In genomic region chr12:9509464-9510166, GRCh38 we compare ENCODE assay signal across 16 cellular contexts.
DNase-seq lines count a peak whose midpoint lies in the region; ATAC-seq and TF ChIP-seq lines count a peak whose summit lies in the region.
"Had no signal": no experiment of that assay in that cellular context is flagged by ENCODE, and none has a peak within 500 bp of the region (broad histone marks: within the 10 kb centered on the region; RNA-seq: fewer than 3 reads in every experiment).

No MANE protein-coding gene starts in this region.

- H3K9me3 Mint-ChIP-seq in stimulated activated memory B cell treated with anti-CD40 and anti-IgM and Interleukin-4, amounts not matched to agents 10 μg/mL and 1 μg/mL and 100 μg/mL, for 72 hours: no peaks in the 10 kb centered on the region
- H3K9me3 Mint-ChIP-seq in natural killer cell treated with Interleukin-12 subunit alpha and Interleukin-12 subunit beta and Interleukin-15 and Interleukin-18, amount 100 ng/mL, for 72 hours: no peaks in the 10 kb centered on the region
- H3K9me3 Mint-ChIP-seq: activated CD8-positive, alpha-beta T cell treated with anti-CD3 and anti-CD28 coated beads for 36 hours; activated T-helper 17 cell treated with anti-CD3 and anti-CD28 coated beads, Interleukin-2, amount 50 U/mL, for 72 hours had no signal

- no peak overlapping the region for H3K4me3 Mint-ChIP-seq in stimulated activated memory B cell treated with anti-CD40 and anti-IgM and Interleukin-4, amounts not matched to agents 10 μg/mL and 1 μg/mL and 100 μg/mL, for 72 hours
- H3K4me3 Mint-ChIP-seq in natural killer cell treated with Interleukin-12 subunit alpha and Interleukin-12 subunit beta and Interleukin-15 and Interleukin-18, amount 100 ng/mL, for 72 hours: no peak overlapping the region
- H3K4me3 Mint-ChIP-seq: activated CD8-positive, alpha-beta T cell treated with anti-CD3 and anti-CD28 coated beads for 36 hours; activated T-helper 17 cell treated with anti-CD3 and anti-CD28 coated beads, Interleukin-2, amount 50 U/mL, for 72 hours had no signal

- no peaks in the 10 kb centered on the region for H3K27me3 Mint-ChIP-seq in stimulated activated memory B cell treated with anti-CD40 and anti-IgM and Interleukin-4, amounts not matched to agents 10 μg/mL and 1 μg/mL and 100 μg/mL, for 72 hours
- H3K27me3 Mint-ChIP-seq in natural killer cell treated with Interleukin-12 subunit alpha and Interleukin-12 subunit beta and Interleukin-15 and Interleukin-18, amount 100 ng/mL, for 72 hours: no peaks in the 10 kb centered on the region
- H3K27me3 Mint-ChIP-seq: activated CD8-positive, alpha-beta T cell treated with anti-CD3 and anti-CD28 coated beads for 36 hours; activated T-helper 17 cell treated with anti-CD3 and anti-CD28 coated beads, Interleukin-2, amount 50 U/mL, for 72 hours; progenitor cell of endocrine pancreas had no signal

- no peaks in the 10 kb centered on the region for H3K27me3 ChIP-seq in MG63

- H3K27ac Mint-ChIP-seq in stimulated activated memory B cell treated with anti-CD40 and anti-IgM and Interleukin-4, amounts not matched to agents 10 μg/mL and 1 μg/mL and 100 μg/mL, for 72 hours: peak overlapping the region; percentile 76
- no peak overlapping the region for H3K27ac Mint-ChIP-seq in natural killer cell treated with Interleukin-12 subunit alpha and Interleukin-12 subunit beta and Interleukin-15 and Interleukin-18, amount 100 ng/mL, for 72 hours
- H3K27ac Mint-ChIP-seq: activated CD8-positive, alpha-beta T cell treated with anti-CD3 and anti-CD28 coated beads for 36 hours; progenitor cell of endocrine pancreas had no signal

- no peaks in the 10 kb centered on the region for H3K9me3 ChIP-seq in MG63

- H3K36me3 Mint-ChIP-seq in stimulated activated memory B cell treated with anti-CD40 and anti-IgM and Interleukin-4, amounts not matched to agents 10 μg/mL and 1 μg/mL and 100 μg/mL, for 72 hours: peaks cover 6% of the 10 kb centered on the region
- no peaks in the 10 kb centered on the region for H3K36me3 Mint-ChIP-seq in natural killer cell treated with Interleukin-12 subunit alpha and Interleukin-12 subunit beta and Interleukin-15 and Interleukin-18, amount 100 ng/mL, for 72 hours

- H3K4me1 Mint-ChIP-seq in stimulated activated memory B cell treated with anti-CD40 and anti-IgM and Interleukin-4, amounts not matched to agents 10 μg/mL and 1 μg/mL and 100 μg/mL, for 72 hours: peaks cover 16% of the 10 kb centered on the region
- peaks cover 0 to 2% of the 10 kb centered on the region in 2 donors for H3K4me1 Mint-ChIP-seq in natural killer cell treated with Interleukin-12 subunit alpha and Interleukin-12 subunit beta and Interleukin-15 and Interleukin-18, amount 100 ng/mL, for 72 hours (ENCODE audit: low read depth in 2 of 2)

- H3K36me3 ChIP-seq in MG63: no peaks in the 10 kb centered on the region

- DNase-seq in Daoy (ENCODE audit: low read depth) (peak; percentile 1), MG63 (peak; percentile 50), choroid plexus epithelial cell (ENCODE audit: low read depth) (peak; percentile 37), SIG-M5 (lab: John Stamatoyannopoulos, UW) (no peak)
- DNase-seq in natural killer cell treated with Interleukin-12 subunit alpha and Interleukin-12 subunit beta and Interleukin-15 and Interleukin-18, amount 100 ng/mL, for 72 hours (ENCODE audit: low spot score): no peak
- DNase-seq: activated CD8-positive, alpha-beta T cell treated with anti-CD3 and anti-CD28 coated beads for 36 hours; COR-L47; dermis blood vessel endothelial cell; NCI-H1092 treated with DMSO at 0.1 percent for 48 hours; NCI-H446 had no signal

- no peak overlapping the region for H3K4me3 ChIP-seq in MG63
- no peak overlapping the region for H3K4me3 ChIP-seq in choroid plexus epithelial cell (ENCODE audit: low read depth, low read length)

- no peak for ATAC-seq in stimulated activated memory B cell treated with anti-CD40 and anti-IgM and Interleukin-4, amounts not matched to agents 10 μg/mL and 1 μg/mL and 100 μg/mL, for 72 hours
- ATAC-seq in GM21576 (IDR thresholded peaks at IDR 0.05; ENCODE audit: unreplicated experiment) (no peak), HG03571 (IDR thresholded peaks at IDR 0.05; ENCODE audit: unreplicated experiment) (no peak)
- ATAC-seq in natural killer cell treated with Interleukin-12 subunit alpha and Interleukin-12 subunit beta and Interleukin-15 and Interleukin-18, amount 100 ng/mL, for 72 hours: no peak
- ATAC-seq: activated CD8-positive, alpha-beta T cell treated with anti-CD3 and anti-CD28 coated beads for 36 hours; activated T-helper 17 cell treated with anti-CD3 and anti-CD28 coated beads, Interleukin-2, amount 50 U/mL, for 72 hours; left lobe of liver had no signal

- no peak for TF ChIP-seq CTCF in choroid plexus epithelial cell (conservative IDR thresholded peaks at IDR 0.05; ENCODE audit: low read depth, low read length)

Comparison
In these comparisons a context has a peak if more than half of its experiments do, and no peak if none do; other contexts are left out.
1. DNase-seq: peak in Daoy (single experiment), MG63 (single experiment) and choroid plexus epithelial cell (single experiment); none in natural killer cell treated with Interleukin-12 subunit alpha and Interleukin-12 subunit beta and Interleukin-15 and Interleukin-18, amount 100 ng/mL, for 72 hours (single experiment) and SIG-M5 (single experiment).